In genomic region chr22:24588370-24588755, GRCh38 we compare ENCODE assay signal across 19 cellular contexts. TPM values are rescaled to one million over a fixed set of nuclear protein-coding genes. Genes with fewer than 3 reads are reported as not detected.
DNase-seq lines count a peak whose midpoint lies in the region; ATAC-seq, FAIRE-seq and TF ChIP-seq lines count a peak whose summit lies in the region.
"Had no signal": no experiment of that assay in that cellular context is flagged by ENCODE, and none has a peak within 500 bp of the region (broad histone marks: within the 10 kb centered on the region; RNA-seq: fewer than 3 reads in every experiment).

No MANE protein-coding gene starts in this region.

- no peaks in the 10 kb centered on the region for H3K9me1 ChIP-seq in K562 (ENCODE audit: control insufficient read depth, insufficient read depth, low read length)

- no peaks in the 10 kb centered on the region for H3K27me3 ChIP-seq in K562 (ENCODE audit: control insufficient read depth in 2 of 2, insufficient read depth in 2 of 2, low read length in 2 of 2)
- H3K27me3 ChIP-seq in stomach: no peaks in the 10 kb centered on the region

- H3K4me1 ChIP-seq in K562 (replicated peaks in 1 of 2; ENCODE audit: control insufficient read depth in 2 of 2, insufficient read depth in 2 of 2, low read length in 2 of 2) (peaks cover 0 to 27% of the 10 kb centered on the region in 2 experiments; a peak in 2 of 5 replicates), stomach (peaks cover 14 to 71% (median 51%) of the 10 kb centered on the region in 4 donors)

- no peaks in the 10 kb centered on the region for H4K20me1 ChIP-seq in K562 (replicated peaks; ENCODE audit: control insufficient read depth, insufficient read depth, low read length)

- no peak for ATAC-seq in K562

- peak overlapping the region in 1 of 2 experiments; percentile 52; a peak in 2 of 4 replicates for H3K9ac ChIP-seq in K562 (ENCODE audit: insufficient read depth in 1 of 2, low read depth in 2 of 2, low read length in 2 of 2)

- H3K27ac ChIP-seq in K562 (ENCODE audit: extremely low read depth, low read depth, low read length): no peak overlapping the region
- peak overlapping the region; percentile 36 to 67 (median 47) for H3K27ac ChIP-seq in stomach
- H3K27ac ChIP-seq: C4-2B, epithelial cell of prostate, SK-N-MC had no signal

- H3K9me3 ChIP-seq in K562 (replicated peaks; ENCODE audit: control insufficient read depth, insufficient read depth, low read depth, low read length) (no peaks in the 10 kb centered on the region), stomach (no peaks in the 10 kb centered on the region)

- no peak for TF ChIP-seq POLR2A in K562 (conservative IDR thresholded peaks at IDR 0.05)
- no peak for TF ChIP-seq POLR2A in stomach (IDR thresholded peaks at IDR 0.05)

- TF ChIP-seq EP300 in Ishikawa (IDR thresholded peaks at IDR 0.05; ENCODE audit: borderline replicate concordance): peak; percentile 73
- TF ChIP-seq EP300 in K562 (IDR thresholded peaks at IDR 0.05; ENCODE audit: low read length): no peak
- no peak for TF ChIP-seq EP300 in stomach (IDR thresholded peaks at IDR 0.05)

- no peak overlapping the region for H2AFZ ChIP-seq in K562 (ENCODE audit: low read depth, low read length)

- in situ Hi-C loops in K562 (cut with MboI): no loop called here

- DNase-seq in K562 (ENCODE audit: extremely low read depth in 1 of 4, low spot score in 3 of 4): no peak
- DNase-seq in medulla oblongata (ENCODE audit: extremely low spot score): peak; percentile 94
- peak; percentile 78 for DNase-seq in stomach
- no peak for DNase-seq in MV-4-11 (lab: John Stamatoyannopoulos, UW)
- no peak for DNase-seq in GM03348 (ENCODE audit: low spot score)
- DNase-seq in stimulated activated CD4-positive, alpha-beta T cell treated with anti-CD3 and anti-CD28 coated beads, Interleukin-4, amount 100 ng/mL, for 24 hours: no peak
- no peak for DNase-seq in AG20443 (ENCODE audit: low spot score)
- DNase-seq: activated CD4-positive, alpha-beta T cell treated with anti-CD3 and anti-CD28 coated beads, Interleukin-2, amount 50 U/mL, for 1 hour; activated T-cell treated with anti-CD3 and anti-CD28 coated beads, Interleukin-2, amount 50 U/mL, for 24 hours; DMS79 treated with DMSO at 0.1 percent for 48 hours; glutamatergic neuron; islet precursor cell; NCI-H446 treated with DMSO at 0.1 percent for 48 hours; stimulated activated CD4-positive, alpha-beta T cell treated with anti-CD3 and anti-CD28 coated beads, Interleukin-15, amount 100 ng/mL, for 24 hours had no signal

- no peak for FAIRE-seq in K562 (lab: Jason Lieb, UNC)
- FAIRE-seq: colon had no signal

- POLR2A ChIA-PET in K562 (lab: Yijun Ruan, JAX): interaction anchor here (1.0 kb wide), 1 partner anchor 11 kb away, joined by 3 read pairs; no protein-coding TSS in a partner anchor

- intact Hi-C loops in K562 (cut with micrococcal nuclease) (no loop called here), stomach (cut with DNase I; ENCODE audit: low total_unique reads) (no loop called here)

- no peaks in the 10 kb centered on the region for H3K79me2 ChIP-seq in K562 (ENCODE audit: control insufficient read depth, insufficient read depth, low read length)

- H3K4me3 ChIP-seq in K562 (no peak overlapping the region), stomach (no peak overlapping the region)
- H3K4me3 ChIP-seq: SK-N-MC had no signal

- no peak for TF ChIP-seq RAD21 in Ishikawa (IDR thresholded peaks at IDR 0.05; ENCODE audit: low read depth)
- TF ChIP-seq RAD21 in K562 (CRISPR knock-in tag; conservative IDR thresholded peaks at IDR 0.05 in 1 of 2, IDR thresholded peaks at IDR 0.05 in 1 of 2): no peak

- H3K36me3 ChIP-seq in K562 (ENCODE audit: control insufficient read depth, insufficient read depth, low read length): no peaks in the 10 kb centered on the region
- H3K36me3 ChIP-seq in stomach: peaks cover 0 to 51% (median 45%) of the 10 kb centered on the region in 4 donors

- BruUV-seq in K562 (replicated peaks; lab: Mats Ljungman, UMichigan): no TSS peak

- 15% methylated on average over 10 of the region's 13 CpGs for WGBS in K562 (ENCODE audit: insufficient coverage, low coverage, missing lambda C conversion rate)
- WGBS in stomach, 5 donors: 24 to 64% (median 47%) methylated on average over 3 to 13 of the region's 13 CpGs

- CTCF ChIA-PET in K562 (lab: Yijun Ruan, JAX; ENCODE audit: low intra/inter-chr PET ratio): no interaction called here

- no peak overlapping the region for H3K4me2 ChIP-seq in K562 (ENCODE audit: insufficient read depth, low read length)

- no peak for TF ChIP-seq CTCF in K562 (IDR thresholded peaks at IDR 0.05 in 2 of 3, conservative IDR thresholded peaks at IDR 0.05 in 1 of 3; ENCODE audit: insufficient read depth in 2 of 3, low read depth in 1 of 3, low read length in 3 of 3)
- TF ChIP-seq CTCF in stomach (IDR thresholded peaks at IDR 0.05): no peak

RNA-seq across cellular contexts. Expression of gene LRRC75B, which starts 4.5 kb away (rescaled TPM):
- 1.9 and 6.9 TPM in 2 replicates for total RNA-seq in K562 (2011; cell fraction: chromatin; rRNA removed; ENCODE audit: low replicate concordance)
- 5.9 and 6.5 TPM in 2 replicates for total RNA-seq in K562 (2011; cell fraction: nucleolus; rRNA removed)
- 3.1 and 5.1 TPM in 2 replicates for total RNA-seq in K562 (2011; cell fraction: nucleoplasm; rRNA removed)
- total RNA-seq in K562 (2014; rRNA removed): 1.8 and 1.9 TPM in 2 replicates
- total RNA-seq in K562 (2014; rRNA removed; fragmentation: Illumina TruSeq; extraction: Trizol): 0.29 and 0.44 TPM in 2 replicates
- total RNA-seq in K562 (2015; rRNA removed; fragmentation: Illumina TruSeq; extraction: Trizol): 0.45 and 0.51 TPM in 2 replicates
- total RNA-seq in K562 (2021): 1.1 and 1.4 TPM in 2 replicates
- 2.2 and 2.8 TPM in 2 replicates for polyA plus RNA-seq in K562 (2011; rRNA removed)
- polyA plus RNA-seq in K562 (2011; cell fraction: cytosol; rRNA removed): 3.5 and 4.5 TPM in 2 replicates
- polyA plus RNA-seq in K562 (2011; cell fraction: nucleus; rRNA removed): 16.6 and 22.0 TPM in 2 replicates
- polyA plus RNA-seq in K562 (2012): 0.92 and 3.8 TPM in 2 replicates
- polyA plus RNA-seq in K562 (2014; fragmentation: Illumina TruSeq; extraction: Trizol): 0.62 and 0.84 TPM in 2 replicates
- polyA plus RNA-seq in K562 (2014; fragmentation: Nextera tagmentation; extraction: Ambion mirVana): under 1 TPM in 1 of 2 experiments, not detected in 1; 0.10 TPM
- polyA plus RNA-seq in K562 (2014; rRNA removed): 1.7 and 2.8 TPM in 2 replicates
- polyA minus RNA-seq in K562 (2011; rRNA and poly(A)+ RNA removed): 0.35 and 0.42 TPM in 2 replicates
- polyA minus RNA-seq in K562 (2011; cell fraction: cytosol; rRNA and poly(A)+ RNA removed): 0.48 and 0.73 TPM in 2 replicates
- 1.3 TPM in 2 replicates for polyA minus RNA-seq in K562 (2011; cell fraction: nucleus; rRNA and poly(A)+ RNA removed)
- total RNA-seq in stomach: 10 to 100 TPM in 4 of 5 donors, 1 to 10 TPM in 1; 7.2 to 31.7 (median 24.8) TPM
- 10 to 100 TPM in 2 of 3 donors, 1 to 10 TPM in 1; 8.6 to 28.5 (median 26.1) TPM for polyA plus RNA-seq in stomach

RNA-seq across cellular contexts. Expression of gene GGT1, which starts 14.6 kb away (rescaled TPM):
- total RNA-seq in K562 (2011; cell fraction: chromatin; rRNA removed; ENCODE audit: low replicate concordance): 9.0 and 28.5 TPM in 2 replicates
- 30.5 and 31.9 TPM in 2 replicates for total RNA-seq in K562 (2011; cell fraction: nucleolus; rRNA removed)
- 15.0 and 17.6 TPM in 2 replicates for total RNA-seq in K562 (2011; cell fraction: nucleoplasm; rRNA removed)
- total RNA-seq in K562 (2014; rRNA removed): 10.7 and 12.0 TPM in 2 replicates
- total RNA-seq in K562 (2014; rRNA removed; fragmentation: Illumina TruSeq; extraction: Trizol): 2.5 and 2.9 TPM in 2 replicates
- total RNA-seq in K562 (2015; rRNA removed; fragmentation: Illumina TruSeq; extraction: Trizol): 6.9 and 7.1 TPM in 2 replicates
- total RNA-seq in K562 (2021): 11.1 and 12.5 TPM in 2 replicates
- 6.6 and 8.0 TPM in 2 replicates for polyA plus RNA-seq in K562 (2011; rRNA removed)
- polyA plus RNA-seq in K562 (2011; cell fraction: cytosol; rRNA removed): 9.0 and 21.5 TPM in 2 replicates
- 24.8 and 45.2 TPM in 2 replicates for polyA plus RNA-seq in K562 (2011; cell fraction: nucleus; rRNA removed)
- 11.5 and 24.6 TPM in 2 replicates for polyA plus RNA-seq in K562 (2012)
- polyA plus RNA-seq in K562 (2014; fragmentation: Illumina TruSeq; extraction: Trizol): 7.1 and 10.4 TPM in 2 replicates
- polyA plus RNA-seq in K562 (2014; fragmentation: Nextera tagmentation; extraction: Ambion mirVana): under 1 TPM; 0.46 to 0.81 TPM
- polyA plus RNA-seq in K562 (2014; rRNA removed): 9.6 and 11.8 TPM in 2 replicates
- polyA minus RNA-seq in K562 (2011; rRNA and poly(A)+ RNA removed): 2.7 and 4.9 TPM in 2 replicates
- polyA minus RNA-seq in K562 (2011; cell fraction: cytosol; rRNA and poly(A)+ RNA removed): 7.2 and 8.3 TPM in 2 replicates
- polyA minus RNA-seq in K562 (2011; cell fraction: nucleus; rRNA and poly(A)+ RNA removed): 6.9 and 8.3 TPM in 2 replicates
- total RNA-seq in stomach: 10 to 100 TPM in 3 of 5 donors, 1 to 10 TPM in 2; 5.3 to 24.3 (median 17.4) TPM
- 10 to 100 TPM; 21.5 to 87.1 (median 26.6) TPM for polyA plus RNA-seq in stomach

RNA-seq across cellular contexts. Expression of gene SNRPD3, which starts 32.6 kb away (rescaled TPM):
- 75.3 and 99.4 TPM in 2 replicates for total RNA-seq in K562 (2011; cell fraction: chromatin; rRNA removed; ENCODE audit: low replicate concordance)
- 77.6 and 88.4 TPM in 2 replicates for total RNA-seq in K562 (2011; cell fraction: nucleolus; rRNA removed)
- total RNA-seq in K562 (2011; cell fraction: nucleoplasm; rRNA removed): 86.2 and 92.8 TPM in 2 replicates
- total RNA-seq in K562 (2014; rRNA removed): 234 and 278 TPM in 2 replicates
- 274 and 289 TPM in 2 replicates for total RNA-seq in K562 (2014; rRNA removed; fragmentation: Illumina TruSeq; extraction: Trizol)
- 266 and 281 TPM in 2 replicates for total RNA-seq in K562 (2015; rRNA removed; fragmentation: Illumina TruSeq; extraction: Trizol)
- 131 and 132 TPM in 2 replicates for total RNA-seq in K562 (2021)
- polyA plus RNA-seq in K562 (2011; rRNA removed): 120 and 151 TPM in 2 replicates
- 249 and 264 TPM in 2 replicates for polyA plus RNA-seq in K562 (2011; cell fraction: cytosol; rRNA removed)
- 86.3 and 104 TPM in 2 replicates for polyA plus RNA-seq in K562 (2011; cell fraction: nucleus; rRNA removed)
- polyA plus RNA-seq in K562 (2012): 144 and 316 TPM in 2 replicates
- polyA plus RNA-seq in K562 (2014; fragmentation: Illumina TruSeq; extraction: Trizol): 271 and 366 TPM in 2 replicates
- polyA plus RNA-seq in K562 (2014; fragmentation: Nextera tagmentation; extraction: Ambion mirVana): 100 to 1,000 TPM; 274 to 281 TPM
- polyA plus RNA-seq in K562 (2014; rRNA removed): 236 and 249 TPM in 2 replicates
- 231 and 354 TPM in 2 replicates for polyA minus RNA-seq in K562 (2011; rRNA and poly(A)+ RNA removed)
- polyA minus RNA-seq in K562 (2011; cell fraction: cytosol; rRNA and poly(A)+ RNA removed): 87.0 and 105 TPM in 2 replicates
- 38.2 and 60.6 TPM in 2 replicates for polyA minus RNA-seq in K562 (2011; cell fraction: nucleus; rRNA and poly(A)+ RNA removed)
- total RNA-seq in stomach: 100 to 1,000 TPM in 4 of 5 donors, 10 to 100 TPM in 1; 75.6 to 153 (median 121) TPM
- 100 to 1,000 TPM; 101 to 144 (median 109) TPM for polyA plus RNA-seq in stomach

RNA-seq across cellular contexts. Expression of gene GUCD1, which starts 33.4 kb away (rescaled TPM):
- total RNA-seq in K562 (2011; cell fraction: chromatin; rRNA removed; ENCODE audit: low replicate concordance): 19.1 and 56.0 TPM in 2 replicates
- total RNA-seq in K562 (2011; cell fraction: nucleolus; rRNA removed): 46.4 and 51.1 TPM in 2 replicates
- 29.2 and 47.6 TPM in 2 replicates for total RNA-seq in K562 (2011; cell fraction: nucleoplasm; rRNA removed)
- total RNA-seq in K562 (2014; rRNA removed) (51.8 and 85.3 TPM in 2 replicates), K562 (2014; rRNA removed; fragmentation: Illumina TruSeq; extraction: Trizol) (45.4 and 47.2 TPM in 2 replicates), K562 (2015; rRNA removed; fragmentation: Illumina TruSeq; extraction: Trizol) (51.0 and 52.7 TPM in 2 replicates), K562 (2021) (67.8 and 69.2 TPM in 2 replicates), stomach (100 to 1,000 TPM; 120 to 196 (median 171) TPM)
- polyA plus RNA-seq in K562 (2011; rRNA removed) (60.4 and 68.9 TPM in 2 replicates), K562 (2014; fragmentation: Illumina TruSeq; extraction: Trizol) (50.3 and 58.1 TPM in 2 replicates), K562 (2014; fragmentation: Nextera tagmentation; extraction: Ambion mirVana) (10 to 100 TPM; 31.5 to 48.8 TPM), K562 (2014; rRNA removed) (45.3 and 48.9 TPM in 2 replicates), stomach (100 to 1,000 TPM in 2 of 3 donors, 10 to 100 TPM in 1; 87.4 to 165 (median 110) TPM)
- 79.6 and 131 TPM in 2 replicates for polyA plus RNA-seq in K562 (2011; cell fraction: cytosol; rRNA removed)
- polyA plus RNA-seq in K562 (2011; cell fraction: nucleus; rRNA removed): 40.8 and 61.4 TPM in 2 replicates
- 44.7 and 52.7 TPM in 2 replicates for polyA plus RNA-seq in K562 (2012)
- 51.0 and 71.0 TPM in 2 replicates for polyA minus RNA-seq in K562 (2011; rRNA and poly(A)+ RNA removed)
- polyA minus RNA-seq in K562 (2011; cell fraction: cytosol; rRNA and poly(A)+ RNA removed): 68.5 and 68.7 TPM in 2 replicates
- 17.6 and 24.5 TPM in 2 replicates for polyA minus RNA-seq in K562 (2011; cell fraction: nucleus; rRNA and poly(A)+ RNA removed)

Comparison
In these comparisons a context has a peak if more than half of its experiments do, and no peak if none do; other contexts are left out.
1. DNase-seq: peak in medulla oblongata (single experiment) and stomach (single experiment); none in K562 (0 of 4), MV-4-11 (single experiment), GM03348 (single experiment), stimulated activated CD4-positive, alpha-beta T cell treated with anti-CD3 and anti-CD28 coated beads, Interleukin-4, amount 100 ng/mL, for 24 hours (single experiment) and AG20443 (single experiment).